In the genomic region with DNA sequence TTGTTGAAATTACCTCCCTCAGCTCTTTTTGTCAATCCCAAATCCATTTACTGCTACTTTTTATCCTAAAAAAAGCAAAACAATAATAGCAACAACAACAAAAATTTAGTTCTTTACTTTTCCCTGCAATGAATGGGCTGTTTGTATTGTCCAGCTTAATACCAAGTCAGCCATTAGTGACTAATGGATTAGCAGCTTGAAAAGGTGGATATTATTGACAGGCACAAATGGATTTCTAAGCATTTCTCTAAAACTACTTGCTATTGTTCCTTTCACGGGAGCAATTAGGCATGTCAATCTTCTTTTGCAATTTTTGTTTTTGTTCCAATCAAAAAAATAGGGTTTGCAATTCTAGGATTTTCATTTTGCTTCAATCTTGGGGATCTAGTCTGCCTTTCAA, we compare ENCODE assay signal across 15 cellular contexts. TPM values are rescaled to one million over a fixed set of nuclear protein-coding genes. Genes with fewer than 3 reads are reported as not detected.
DNase-seq lines count a peak whose midpoint lies in the region; ATAC-seq, FAIRE-seq and TF ChIP-seq lines count a peak whose summit lies in the region.
"Had no signal": no experiment of that assay in that cellular context is flagged by ENCODE, and none has a peak within 500 bp of the region (broad histone marks: within the 10 kb centered on the region; RNA-seq: fewer than 3 reads in every experiment).

No MANE protein-coding gene starts in this region.

- H3K36me3 ChIP-seq in SK-N-MC (ENCODE audit: insufficient read depth, low read length), result no peaks in the 10 kb centered on the region
- no peaks in the 10 kb centered on the region for H3K36me3 ChIP-seq in neural progenitor cell
- H3K36me3 ChIP-seq: esophagus muscularis mucosa, thyroid gland had no signal

- no peak for TF ChIP-seq RAD21 in A549 (conservative IDR thresholded peaks at IDR 0.05 in 1 of 2, IDR thresholded peaks at IDR 0.05 in 1 of 2)

- no peak overlapping the region for H3K4me3 ChIP-seq in A549
- H3K4me3 ChIP-seq in SK-N-MC, result peak overlapping the region; percentile 63; the same call in 1 of the 2 replicates
- H3K4me3 ChIP-seq in neural progenitor cell, result no peak overlapping the region
- H3K4me3 ChIP-seq: esophagus muscularis mucosa, thyroid gland had no signal

- TF ChIP-seq CTCF in A549 (IDR thresholded peaks at IDR 0.05) (no peak), neural progenitor cell (IDR thresholded peaks at IDR 0.05) (no peak)

- CTCF ChIA-PET in A549 (lab: Yijun Ruan, JAX) (interaction anchor here (0.8 to 1.2 kb wide), 4 partner anchors 8 to 1472 kb away, joined by 3 read pairs; no protein-coding TSS in a partner anchor), HEK293T (lab: Yijun Ruan, JAX) (no interaction called here)

- no peak for ATAC-seq in A549

- no peak overlapping the region for H2AFZ ChIP-seq in neural progenitor cell (replicated peaks)

- peak overlapping the region; percentile 61; the same call in 2 of the 3 replicates for H3K4me2 ChIP-seq in A549
- peak overlapping the region; percentile 49 for H3K4me2 ChIP-seq in neural progenitor cell

- FAIRE-seq in A549 (lab: Jason Lieb, UNC), result no peak

- no peaks in the 10 kb centered on the region for H4K20me1 ChIP-seq in neural progenitor cell (ENCODE audit: low read depth)

- TF ChIP-seq EP300 in A549 (IDR thresholded peaks at IDR 0.05), result no peak

- no peak overlapping the region for H3K4me3 Mint-ChIP-seq in neural progenitor cell
- H3K4me3 Mint-ChIP-seq: activated CD4-positive, alpha-beta T cell treated with anti-CD3 and anti-CD28 coated beads, Interleukin-2, amount 10 ng/mL, durations not matched to agents 7 days and 5 days; immature natural killer cell had no signal

- WGBS in A549 (ENCODE audit: missing lambda C conversion rate), result 84% methylated on average over 1 of the region's 1 CpG

- no peak for DNase-seq in A549 (ENCODE audit: low read depth in 1 of 2, low spot score in 1 of 2)
- DNase-seq in HEK293T (ENCODE audit: extremely low spot score), result no peak
- no peak for DNase-seq in SK-N-MC (ENCODE audit: low read depth, low spot score)
- peak; percentile 50 for DNase-seq in neural progenitor cell (ENCODE audit: low spot score)
- no peak for DNase-seq in MV-4-11 (lab: John Stamatoyannopoulos, UW)
- DNase-seq in SKM-1 treated with dmso at 0.1 percent for 144 hours (lab: John Stamatoyannopoulos, UW; ENCODE audit: unreplicated experiment), result no peak
- DNase-seq in NK-92 treated with Interleukin-12 subunit alpha and Interleukin-12 subunit beta, amount 100 ng/mL, for 24 hours (lab: John Stamatoyannopoulos, UW), result no peak
- DNase-seq in NCI-H187 (lab: John Stamatoyannopoulos, UW), result no peak
- DNase-seq: activated CD4-positive, alpha-beta T cell treated with anti-CD3 and anti-CD28 coated beads, Interleukin-2, amount 10 ng/mL, durations not matched to agents 7 days and 5 days; cerebellar nuclear complex; effector CD4-positive, alpha-beta T cell had no signal

- no peak overlapping the region for H3K27ac Mint-ChIP-seq in neural progenitor cell
- H3K27ac Mint-ChIP-seq: immature natural killer cell had no signal

- POLR2A ChIA-PET in A549 (lab: Yijun Ruan, JAX) (no interaction called here), HEK293T (lab: Yijun Ruan, JAX) (no interaction called here)

- peaks cover 18% of the 10 kb centered on the region for H3K4me1 Mint-ChIP-seq in neural progenitor cell
- H3K4me1 Mint-ChIP-seq: immature natural killer cell had no signal

- no peaks in the 10 kb centered on the region for H3K36me3 Mint-ChIP-seq in neural progenitor cell
- H3K36me3 Mint-ChIP-seq: immature natural killer cell had no signal

- no peaks in the 10 kb centered on the region for H3K9me3 ChIP-seq in A549
- H3K9me3 ChIP-seq in SK-N-MC (ENCODE audit: low read depth, low read length), result no peaks in the 10 kb centered on the region
- no peaks in the 10 kb centered on the region for H3K9me3 ChIP-seq in neural progenitor cell (ENCODE audit: low read depth)
- H3K9me3 ChIP-seq: esophagus muscularis mucosa, thyroid gland had no signal

- peaks cover 2% of the 10 kb centered on the region for H3K9me3 Mint-ChIP-seq in neural progenitor cell
- H3K9me3 Mint-ChIP-seq: activated CD4-positive, alpha-beta T cell treated with anti-CD3 and anti-CD28 coated beads, Interleukin-2, amount 10 ng/mL, durations not matched to agents 7 days and 5 days; immature natural killer cell had no signal

- H3K27ac ChIP-seq in A549 (peak overlapping the region; percentile 64 to 81), SK-N-MC (peak overlapping the region; percentile 67; the same call in 1 of the 2 replicates), neural progenitor cell (peak overlapping the region; percentile 7)
- H3K27ac ChIP-seq: C4-2B, esophagus muscularis mucosa, thyroid gland had no signal

- H3F3A ChIP-seq in neural progenitor cell (ENCODE audit: low read depth), result peaks cover 21% of the 10 kb centered on the region

- H3K27me3 Mint-ChIP-seq in neural progenitor cell (ENCODE audit: insufficient read depth, low read depth), result peaks cover 3% of the 10 kb centered on the region

- peaks cover 7% of the 10 kb centered on the region; the same call in 2 of the 3 replicates for H3K4me1 ChIP-seq in A549
- peaks cover 21% of the 10 kb centered on the region for H3K4me1 ChIP-seq in neural progenitor cell
- H3K4me1 ChIP-seq: thyroid gland had no signal

- no peak for TF ChIP-seq POLR2A in A549 (IDR thresholded peaks at IDR 0.05; ENCODE audit: low read length)

- H3K27me3 ChIP-seq in neural progenitor cell, result no peaks in the 10 kb centered on the region
- H3K27me3 ChIP-seq: thyroid gland had no signal

- H3K9ac ChIP-seq in SK-N-MC (ENCODE audit: insufficient read length) (peak overlapping the region; percentile 59), neural progenitor cell (no peak overlapping the region)

- no peaks in the 10 kb centered on the region for H3K79me2 ChIP-seq in neural progenitor cell (ENCODE audit: low read depth)

TF ChIP-seq in A549, 52 proteins besides CTCF, POLR2A, EP300 and RAD21:
- TF ChIP-seq PHF8 (IDR thresholded peaks at IDR 0.05; ENCODE audit: borderline replicate concordance, low read depth), result no peak
- TF ChIP-seq, protein P1, sequence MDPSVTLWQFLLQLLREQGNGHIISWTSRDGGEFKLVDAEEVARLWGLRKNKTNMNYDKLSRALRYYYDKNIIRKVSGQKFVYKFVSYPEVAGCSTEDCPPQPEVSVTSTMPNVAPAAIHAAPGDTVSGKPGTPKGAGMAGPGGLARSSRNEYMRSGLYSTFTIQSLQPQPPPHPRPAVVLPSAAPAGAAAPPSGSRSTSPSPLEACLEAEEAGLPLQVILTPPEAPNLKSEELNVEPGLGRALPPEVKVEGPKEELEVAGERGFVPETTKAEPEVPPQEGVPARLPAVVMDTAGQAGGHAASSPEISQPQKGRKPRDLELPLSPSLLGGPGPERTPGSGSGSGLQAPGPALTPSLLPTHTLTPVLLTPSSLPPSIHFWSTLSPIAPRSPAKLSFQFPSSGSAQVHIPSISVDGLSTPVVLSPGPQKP (IDR thresholded peaks at IDR 0.05; ENCODE audit: low read depth, low read length), result no peak

TF ChIP-seq in HEK293T, 16 proteins besides CTCF, POLR2A, EP300 and RAD21:
- no peak for TF ChIP-seq TARDBP (IDR thresholded peaks at IDR 0.05)
- no peak for TF ChIP-seq ZNF384 (IDR thresholded peaks at IDR 0.05)
- TF ChIP-seq, protein P2, sequence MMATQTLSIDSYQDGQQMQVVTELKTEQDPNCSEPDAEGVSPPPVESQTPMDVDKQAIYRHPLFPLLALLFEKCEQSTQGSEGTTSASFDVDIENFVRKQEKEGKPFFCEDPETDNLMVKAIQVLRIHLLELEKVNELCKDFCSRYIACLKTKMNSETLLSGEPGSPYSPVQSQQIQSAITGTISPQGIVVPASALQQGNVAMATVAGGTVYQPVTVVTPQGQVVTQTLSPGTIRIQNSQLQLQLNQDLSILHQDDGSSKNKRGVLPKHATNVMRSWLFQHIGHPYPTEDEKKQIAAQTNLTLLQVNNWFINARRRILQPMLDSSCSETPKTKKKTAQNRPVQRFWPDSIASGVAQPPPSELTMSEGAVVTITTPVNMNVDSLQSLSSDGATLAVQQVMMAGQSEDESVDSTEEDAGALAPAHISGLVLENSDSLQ (IDR thresholded peaks at IDR 0.05), result peak; percentile 2; the same call in 1 of the 2 replicates

RNA-seq across cellular contexts. Expression of a gene that starts 32.1 kb away (rescaled TPM):
- polyA plus RNA-seq in A549 (2011; rRNA removed) (25.7 and 27.6 TPM in 2 replicates), A549 (2017; fragmentation: RNase III; extraction: RNeasy Plus Mini Kit Qiagen cat#74134 plus additional on column Dnase treatment) (19.1 to 22.3 TPM (median 21.6 TPM) in 3 replicates)
- polyA plus RNA-seq in A549 (2012; cell fraction: cytosol; rRNA removed), result 11.8 and 16.0 TPM in 2 replicates
- polyA plus RNA-seq in A549 (2012; cell fraction: nucleus; rRNA removed), result 3.3 and 4.0 TPM in 2 replicates
- polyA minus RNA-seq in A549 (2011; rRNA and poly(A)+ RNA removed), result 3.9 and 4.2 TPM in 2 replicates
- total RNA-seq in neural progenitor cell (ENCODE audit: low replicate concordance), result 48.5 and 70.3 TPM in 2 replicates

Comparison
In these comparisons a context has a peak if more than half of its experiments do, and no peak if none do; other contexts are left out.
1. H3K27ac ChIP-seq: peak in every context shown above with its lines; median percentile 72 in A549; 67 in SK-N-MC; 7 in neural progenitor cell.